Comparison of ENCODE assay signal across 21 cellular contexts in genomic region chr4:142683503-142683902, GRCh38.
"Had no signal": no experiment of that assay in that cellular context is flagged by ENCODE, and none has a peak within 500 bp of the region (broad histone marks: within the 10 kb centered on the region; RNA-seq: fewer than 3 reads in every experiment).

No MANE protein-coding gene starts in this region.

- H3K9me3 ChIP-seq: heart left ventricle, ovary, right atrium auricular region, sigmoid colon, stomach, suprapubic skin, thyroid gland had no signal

- H3K4me3 ChIP-seq: coronary artery, heart left ventricle, ovary, right atrium auricular region, sigmoid colon, skin epidermis, stomach, suprapubic skin, thyroid gland had no signal

- H3K4me1 ChIP-seq: right atrium auricular region, stomach, suprapubic skin, thyroid gland had no signal

- H3K36me3 Mint-ChIP-seq: stimulated activated naive B cell treated with anti-CD40 and anti-IgM and Interleukin-4, amounts not matched to agents 10 μg/mL and 1 μg/mL and 100 μg/mL, for 72 hours; type B pancreatic cell had no signal

- H3K27me3 Mint-ChIP-seq: naive thymus-derived CD8-positive, alpha-beta T cell; stimulated activated naive B cell treated with anti-CD40 and anti-IgM and Interleukin-4, amounts not matched to agents 10 μg/mL and 1 μg/mL and 100 μg/mL, for 72 hours; type B pancreatic cell had no signal

- H3K36me3 ChIP-seq: heart left ventricle, ovary, right atrium auricular region, sigmoid colon, stomach, suprapubic skin, thyroid gland had no signal

- DNase-seq: effector CD4-positive, alpha-beta T cell; heart left ventricle; hippocampal formation; kidney glomerular epithelial cell; naive thymus-derived CD8-positive, alpha-beta T cell; nucleus accumbens; ovary; sigmoid colon; stimulated activated CD4-positive, alpha-beta T cell treated with anti-CD3 and anti-CD28 coated beads, Interleukin-2, amount 100 ng/mL, for 24 hours; stimulated activated CD4-positive, alpha-beta T cell treated with anti-CD3 and anti-CD28 coated beads, Interleukin-4, amount 100 ng/mL, for 4 hours; stimulated activated naive B cell treated with anti-CD40 and anti-IgM and Interleukin-4, amounts not matched to agents 10 μg/mL and 1 μg/mL and 100 μg/mL, for 72 hours; stomach; thyroid gland had no signal

- H3K4me1 Mint-ChIP-seq: stimulated activated naive B cell treated with anti-CD40 and anti-IgM and Interleukin-4, amounts not matched to agents 10 μg/mL and 1 μg/mL and 100 μg/mL, for 72 hours had no signal

- H3K27me3 ChIP-seq: heart left ventricle, ovary, right atrium auricular region, sigmoid colon, stomach, suprapubic skin, thyroid gland had no signal

- H3K27ac ChIP-seq: coronary artery, heart left ventricle, ovary, right atrium auricular region, sigmoid colon, skin epidermis, stomach, suprapubic skin, thyroid gland had no signal

- H3K27ac Mint-ChIP-seq: stimulated activated naive B cell treated with anti-CD40 and anti-IgM and Interleukin-4, amounts not matched to agents 10 μg/mL and 1 μg/mL and 100 μg/mL, for 72 hours; type B pancreatic cell had no signal

- ATAC-seq: heart left ventricle; naive thymus-derived CD8-positive, alpha-beta T cell; stimulated activated naive B cell treated with anti-CD40 and anti-IgM and Interleukin-4, amounts not matched to agents 10 μg/mL and 1 μg/mL and 100 μg/mL, for 72 hours had no signal

- H3K9me3 Mint-ChIP-seq: neural crest cell; stimulated activated naive B cell treated with anti-CD40 and anti-IgM and Interleukin-4, amounts not matched to agents 10 μg/mL and 1 μg/mL and 100 μg/mL, for 72 hours; type B pancreatic cell had no signal

- H3K4me3 Mint-ChIP-seq: naive thymus-derived CD8-positive, alpha-beta T cell; neural crest cell; stimulated activated naive B cell treated with anti-CD40 and anti-IgM and Interleukin-4, amounts not matched to agents 10 μg/mL and 1 μg/mL and 100 μg/mL, for 72 hours; type B pancreatic cell had no signal

- FAIRE-seq: frontal cortex, urothelium cell line had no signal
